ENCODE assay signal across 8 cellular contexts in genomic region chr3:128383316-128384235, GRCh38.
A peak's percentile ranks its signal among the peaks of the same experiment; 100 is the strongest.
DNase-seq lines count a peak whose midpoint lies in the region; ATAC-seq and TF ChIP-seq lines count a peak whose summit lies in the region.

No MANE protein-coding gene starts in this region.

- 78 to 79% (median 79%) methylated on average over 11 of the region's 11 CpGs for WGBS in adrenal gland, 4 donors

- H3K36me3 ChIP-seq in adrenal gland (replicated peaks in 1 of 2): no peaks in the 10 kb centered on the region

- peaks cover 16 to 23% of the 10 kb centered on the region in 2 donors for H3K4me1 ChIP-seq in adrenal gland (replicated peaks in 1 of 2)

- no peak overlapping the region for H3K4me3 ChIP-seq in adrenal gland

- no peak overlapping the region for H3K27ac ChIP-seq in adrenal gland

- H3K27me3 ChIP-seq in adrenal gland: no peaks in the 10 kb centered on the region

- no peaks in the 10 kb centered on the region for H3K9me3 ChIP-seq in adrenal gland (replicated peaks in 1 of 3)

- no peak for ATAC-seq in HG02588 (IDR thresholded peaks at IDR 0.05; ENCODE audit: unreplicated experiment)
- ATAC-seq in HG02678 (IDR thresholded peaks at IDR 0.05; ENCODE audit: unreplicated experiment): no peak

- TF ChIP-seq CTCF in adrenal gland (IDR thresholded peaks at IDR 0.05): no peak

- DNase-seq in NCI-H345 (lab: John Stamatoyannopoulos, UW) (peak; percentile 5), NCI-H345 treated with DMSO at 0.1 percent for 48 hours (lab: John Stamatoyannopoulos, UW; ENCODE audit: unreplicated experiment) (no peak), NCI-H460 (ENCODE audit: extremely low read depth, low read depth) (peak; percentile 22), adrenal gland (peak; percentile 66 to 88 (median 85)), left kidney (ENCODE audit: low read depth, low spot score) (peak; percentile 55)
- DNase-seq in stimulated activated CD8-positive, alpha-beta memory T cell treated with anti-CD3 and anti-CD28 coated beads, Interleukin-7, amount 100 ng/mL, for 24 hours (ENCODE audit: low read depth): peak; percentile 16

- intact Hi-C loops in adrenal gland (cut with DNase I): no loop called here

- no peak for TF ChIP-seq POLR2A in adrenal gland (IDR thresholded peaks at IDR 0.05)
